ENCODE assay signal across 12 cellular contexts in the genomic region with DNA sequence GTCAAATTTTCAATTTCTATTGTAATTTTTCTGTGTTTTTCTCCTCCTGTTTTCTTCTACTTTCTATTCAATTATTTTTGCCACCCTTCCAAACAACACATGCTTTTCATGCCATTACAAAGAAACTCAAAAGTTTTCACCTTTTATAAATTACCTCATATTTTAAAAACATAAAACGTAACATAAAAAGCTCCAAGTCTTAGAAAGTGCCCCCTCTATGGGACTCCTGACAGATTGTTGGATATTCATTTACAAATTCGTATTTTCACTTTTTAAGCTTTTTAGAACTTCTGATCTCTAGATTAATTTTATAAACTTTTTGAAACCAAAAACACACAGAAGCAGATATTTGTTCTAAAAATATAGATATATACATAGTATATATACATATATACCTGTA. TPM values are rescaled to one million over a fixed set of nuclear protein-coding genes. Genes with fewer than 3 reads are reported as not detected.
DNase-seq lines count a peak whose midpoint lies in the region; ATAC-seq and TF ChIP-seq lines count a peak whose summit lies in the region.
"Had no signal": no experiment of that assay in that cellular context is flagged by ENCODE, and none has a peak within 500 bp of the region (broad histone marks: within the 10 kb centered on the region; RNA-seq: fewer than 3 reads in every experiment).

No MANE protein-coding gene starts in this region.

- peaks cover 22% of the 10 kb centered on the region for H3K4me1 ChIP-seq in SJSA1 (replicated peaks)

- H3K27ac Mint-ChIP-seq in activated CD8-positive, alpha-beta T cell treated with anti-CD3 and anti-CD28 coated beads for 36 hours = no peak overlapping the region

- H3K27me3 ChIP-seq in SJSA1 (replicated peaks) = no peaks in the 10 kb centered on the region

- no peak for ATAC-seq in GM18502 (IDR thresholded peaks at IDR 0.05; ENCODE audit: poor library complexity, unreplicated experiment)
- no peak for ATAC-seq in activated CD8-positive, alpha-beta T cell treated with anti-CD3 and anti-CD28 coated beads for 36 hours

- CTCF ChIA-PET in activated CD8-positive, alpha-beta T cell treated with anti-CD3 and anti-CD28 coated beads for 36 hours (lab: Charles Lee) = interaction anchor here (1.6 to 2.2 kb wide), 2 partner anchors 11 to 35 kb away, joined by 3 to 10 read pairs; no protein-coding TSS in a partner anchor

- peaks cover 12% of the 10 kb centered on the region for H3K4me1 Mint-ChIP-seq in activated CD8-positive, alpha-beta T cell treated with anti-CD3 and anti-CD28 coated beads for 36 hours (ENCODE audit: low read depth)

- no peaks in the 10 kb centered on the region for H3K36me3 Mint-ChIP-seq in activated CD8-positive, alpha-beta T cell treated with anti-CD3 and anti-CD28 coated beads for 36 hours (ENCODE audit: low read depth)

- peaks cover 30% of the 10 kb centered on the region for H3K36me3 ChIP-seq in SJSA1

- intact Hi-C loops in activated CD8-positive, alpha-beta T cell treated with anti-CD3 and anti-CD28 coated beads for 36 hours (cut with micrococcal nuclease) = no loop called here

- peak overlapping the region; percentile 84 for H3K27ac ChIP-seq in SJSA1

- peaks cover 17% of the 10 kb centered on the region for H3K27me3 Mint-ChIP-seq in activated CD8-positive, alpha-beta T cell treated with anti-CD3 and anti-CD28 coated beads for 36 hours

- peak; percentile 40 for DNase-seq in EH (ENCODE audit: low read depth)
- peak in 1 of 2 experiments; percentile 48 for DNase-seq in SJSA1 (ENCODE audit: low read depth in 1 of 2, low spot score in 2 of 2)
- DNase-seq in fibroblast of villous mesenchyme (ENCODE audit: low read depth) = peak; percentile 47
- DNase-seq in retinal pigment epithelial cell (ENCODE audit: low read depth) = no peak
- no peak for DNase-seq in activated CD8-positive, alpha-beta memory T cell treated with anti-CD3 and anti-CD28 coated beads, Interleukin-2, amount 50 U/mL, for 4 hours
- DNase-seq in activated CD8-positive, alpha-beta T cell treated with anti-CD3 and anti-CD28 coated beads for 36 hours = no peak
- DNase-seq in NCI-H446 (lab: John Stamatoyannopoulos, UW) = no peak
- DNase-seq: central memory CD4-positive, alpha-beta T cell; GF-D8; MV-4-11; RPMI8226 had no signal

- H3K4me3 ChIP-seq in SJSA1 (peak overlapping the region; percentile 60), fibroblast of villous mesenchyme (ENCODE audit: low read depth, low read length) (peak overlapping the region; percentile 82), retinal pigment epithelial cell (ENCODE audit: low read length) (peak overlapping the region; percentile 48)

- no peaks in the 10 kb centered on the region for H3K9me3 ChIP-seq in SJSA1 (replicated peaks)

- POLR2A ChIA-PET in activated CD8-positive, alpha-beta T cell treated with anti-CD3 and anti-CD28 coated beads for 36 hours (lab: Charles Lee) = no interaction called here

- no peak overlapping the region for H3K4me3 Mint-ChIP-seq in activated CD8-positive, alpha-beta T cell treated with anti-CD3 and anti-CD28 coated beads for 36 hours

- TF ChIP-seq CTCF in fibroblast of villous mesenchyme (IDR thresholded peaks at IDR 0.05; ENCODE audit: insufficient read depth, low read depth, low read length) (peak; percentile 44), retinal pigment epithelial cell (conservative IDR thresholded peaks at IDR 0.05; ENCODE audit: low read depth, low read length) (peak; percentile 49)
- TF ChIP-seq CTCF in activated CD8-positive, alpha-beta T cell treated with anti-CD3 and anti-CD28 coated beads for 36 hours (IDR thresholded peaks at IDR 0.05) = no peak

- no peaks in the 10 kb centered on the region for H3K9me3 Mint-ChIP-seq in activated CD8-positive, alpha-beta T cell treated with anti-CD3 and anti-CD28 coated beads for 36 hours

RNA-seq across cellular contexts. Expression of a gene that starts 1.6 kb away (rescaled TPM):
- total RNA-seq in SJSA1 (2014; rRNA removed; shearing (Covaris generic)) = 917 and 1,030 TPM in 2 replicates
- total RNA-seq in fibroblast of villous mesenchyme = 693 and 717 TPM in 2 replicates
- 1 to 10 TPM; 2.3 to 3.3 TPM for total RNA-seq in activated CD8-positive, alpha-beta T cell treated with anti-CD3 and anti-CD28 coated beads for 36 hours

Comparison
In these comparisons a context has a peak if more than half of its experiments do, and no peak if none do; other contexts are left out.
1. DNase-seq: peak in EH (single experiment) and fibroblast of villous mesenchyme (single experiment); none in retinal pigment epithelial cell (single experiment), activated CD8-positive, alpha-beta memory T cell treated with anti-CD3 and anti-CD28 coated beads, Interleukin-2, amount 50 U/mL, for 4 hours (single experiment), activated CD8-positive, alpha-beta T cell treated with anti-CD3 and anti-CD28 coated beads for 36 hours (single experiment) and NCI-H446 (0 of 2).
2. RNA of a gene that starts 1.6 kb away (total RNA-seq): 917 to 1,030 TPM in SJSA1 and 693 to 717 TPM in fibroblast of villous mesenchyme; 2.3 to 3.3 TPM in activated CD8-positive, alpha-beta T cell treated with anti-CD3 and anti-CD28 coated beads for 36 hours; every median in the first group is over 100 times any median in the second.
3. Peak in every context shown above with its lines, with median percentiles within 50 percentile points of each other: H3K4me3 ChIP-seq.